ENCODE assay signal across 22 cellular contexts in the genomic region with DNA sequence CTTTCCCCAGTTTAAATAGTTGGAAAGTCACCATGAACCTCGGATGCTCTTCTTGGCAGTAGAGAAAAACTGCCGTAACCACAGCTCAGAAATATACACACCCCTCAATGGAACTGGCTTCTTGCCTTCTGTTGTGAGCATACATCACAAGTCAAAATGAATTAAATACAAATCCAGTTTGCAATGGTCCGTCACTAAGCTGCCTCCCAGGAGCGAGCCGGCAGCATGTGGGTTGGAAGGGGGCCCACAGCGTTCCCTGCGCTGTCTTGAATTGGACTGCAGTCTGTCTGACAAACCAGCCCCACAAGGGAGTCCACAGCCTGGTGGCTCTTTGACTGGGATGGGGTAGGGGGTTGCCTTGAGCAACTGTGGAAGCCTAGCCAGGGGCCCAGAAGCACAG. TPM values are rescaled to one million over a fixed set of nuclear protein-coding genes. Genes with fewer than 3 reads are reported as not detected.
DNase-seq lines count a peak whose midpoint lies in the region; ATAC-seq and TF ChIP-seq lines count a peak whose summit lies in the region.
"Had no signal": no experiment of that assay in that cellular context is flagged by ENCODE, and none has a peak within 500 bp of the region (broad histone marks: within the 10 kb centered on the region; RNA-seq: fewer than 3 reads in every experiment).

No MANE protein-coding gene starts in this region.

- no peaks in the 10 kb centered on the region for H3K79me2 ChIP-seq in fibroblast of lung (ENCODE audit: control insufficient read depth, insufficient read depth, low read length)

- no peak for TF ChIP-seq POLR2A in upper lobe of left lung (IDR thresholded peaks at IDR 0.05)

- peaks cover 2% of the 10 kb centered on the region for H3K27me3 ChIP-seq in fibroblast of lung (ENCODE audit: control insufficient read depth, insufficient read depth, low read length)
- H3K27me3 ChIP-seq in upper lobe of left lung = no peaks in the 10 kb centered on the region
- H3K27me3 ChIP-seq: Peyer's patch, tibial nerve had no signal

- no peak for TF ChIP-seq EP300 in upper lobe of left lung (IDR thresholded peaks at IDR 0.05)

- H3K9me3 ChIP-seq in SK-N-MC (ENCODE audit: low read depth, low read length) = no peaks in the 10 kb centered on the region
- H3K9me3 ChIP-seq in fibroblast of lung (ENCODE audit: control insufficient read depth, insufficient read depth, low read depth, low read length) = no peaks in the 10 kb centered on the region
- H3K9me3 ChIP-seq in upper lobe of left lung = no peaks in the 10 kb centered on the region
- H3K9me3 ChIP-seq: Peyer's patch, SK-N-SH, tibial nerve had no signal

- no peaks in the 10 kb centered on the region for H4K20me1 ChIP-seq in fibroblast of lung (ENCODE audit: control insufficient read depth, extremely low read depth, insufficient read depth, low read length)

- H3K4me2 ChIP-seq in fibroblast of lung (ENCODE audit: extremely low read depth, insufficient read depth, low read length) = no peak overlapping the region
- H3K4me2 ChIP-seq: SK-N-SH had no signal

- H3K36me3 ChIP-seq in SK-N-MC (ENCODE audit: insufficient read depth, low read length) (no peaks in the 10 kb centered on the region), fibroblast of lung (ENCODE audit: control insufficient read depth, insufficient read depth, low read length) (no peaks in the 10 kb centered on the region), upper lobe of left lung (peaks cover 0 to 3% (median 0%) of the 10 kb centered on the region in 4 donors)

- H3K4me3 ChIP-seq in SK-N-MC (no peak overlapping the region), fibroblast of lung (replicated peaks in 1 of 4; ENCODE audit: control extremely low read depth in 1 of 4, insufficient read depth in 1 of 4, low read depth in 3 of 4, low read length in 4 of 4) (no peak overlapping the region), retinal pigment epithelial cell (ENCODE audit: low read length) (no peak overlapping the region), upper lobe of left lung (no peak overlapping the region)
- H3K4me3 ChIP-seq: Peyer's patch, tibial nerve had no signal

- H3K27ac ChIP-seq in SK-N-MC = 0 out of 2 replicates have a peak overlapping the region, but pooled peaks have one; percentile 31
- H3K27ac ChIP-seq in fibroblast of lung (ENCODE audit: insufficient read depth, low read length) = no peak overlapping the region
- H3K27ac ChIP-seq in upper lobe of left lung = no peak overlapping the region
- H3K27ac ChIP-seq: foreskin keratinocyte, Peyer's patch, tibial nerve had no signal

- H3K9ac ChIP-seq in SK-N-MC (ENCODE audit: insufficient read length) = no peak overlapping the region
- H3K9ac ChIP-seq in fibroblast of lung (ENCODE audit: insufficient read depth, low read length) = no peak overlapping the region
- H3K9ac ChIP-seq: SK-N-SH had no signal

- WGBS in upper lobe of left lung, 2 donors = 69 to 87% methylated on average over 7 of the region's 7 CpGs

- H3K4me1 ChIP-seq in fibroblast of lung (ENCODE audit: control insufficient read depth, extremely low read depth, insufficient read depth, low read length) (no peaks in the 10 kb centered on the region), upper lobe of left lung (no peaks in the 10 kb centered on the region)
- H3K4me1 ChIP-seq: Peyer's patch had no signal

- DNase-seq in DMS79 treated with DMSO at 0.1 percent for 48 hours (lab: John Stamatoyannopoulos, UW) (peak; percentile 92), SK-N-MC (ENCODE audit: low read depth, low spot score) (no peak), fibroblast of lung (ENCODE audit: low read depth in 2 of 2) (peak; percentile 84 to 91), retinal pigment epithelial cell (ENCODE audit: low read depth) (peak; percentile 51), A172 (ENCODE audit: low spot score) (no peak), upper lobe of left lung (no peak)
- DNase-seq: activated naive CD8-positive, alpha-beta T cell treated with anti-CD3 and anti-CD28 coated beads, Interleukin-2, amount 50 U/mL, for 24 hours; Calu3; effector memory CD4-positive, alpha-beta T cell; foreskin keratinocyte; GF-D8; hippocampal formation; KG1; NCI-H1105 treated with DMSO at 0.1 percent for 48 hours; Peyer's patch; SK-N-SH; stimulated activated CD4-positive, alpha-beta T cell treated with anti-CD3 and anti-CD28 coated beads, Interleukin-15, amount 100 ng/mL, for 24 hours; T-helper 9 cell had no signal

- H2AFZ ChIP-seq in fibroblast of lung (ENCODE audit: low read length) = no peak overlapping the region

- TF ChIP-seq CTCF in fibroblast of lung (conservative IDR thresholded peaks at IDR 0.05 in 1 of 2, IDR thresholded peaks at IDR 0.05 in 1 of 2; ENCODE audit: low read depth in 1 of 2, low read length in 2 of 2) (no peak), retinal pigment epithelial cell (conservative IDR thresholded peaks at IDR 0.05; ENCODE audit: low read depth, low read length) (no peak), upper lobe of left lung (IDR thresholded peaks at IDR 0.05) (no peak)

- ATAC-seq in GM19463 (IDR thresholded peaks at IDR 0.05; ENCODE audit: unreplicated experiment) (no peak), upper lobe of left lung (ENCODE audit: low FRiP score in 2 of 2) (no peak)
- ATAC-seq: activated CD4-positive, CD25-positive, alpha-beta regulatory T cell treated with anti-CD3 and anti-CD28 coated beads, Interleukin-2, amount 50 U/mL, for 24 hours; activated naive CD8-positive, alpha-beta T cell treated with anti-CD3 and anti-CD28 coated beads, Interleukin-2, amount 50 U/mL, for 24 hours; foreskin keratinocyte; stimulated activated effector memory CD8-positive, alpha-beta T cell treated with anti-CD3 and anti-CD28 coated beads, Interleukin-12 subunit alpha, Interleukin-12 subunit beta, amount 100 ng/mL, for 72 hours had no signal

RNA-seq across cellular contexts. Expression of gene C11orf58, which starts 38.3 kb away (rescaled TPM):
- total RNA-seq in fibroblast of lung (183 and 224 TPM in 2 replicates), upper lobe of left lung (100 to 1,000 TPM in 5 of 6 donors, 10 to 100 TPM in 1; 99.9 to 179 (median 112) TPM)
- polyA plus RNA-seq in fibroblast of lung = 184 and 209 TPM in 2 replicates
- 227 and 255 TPM in 2 replicates for polyA plus RNA-seq in fibroblast of lung (2012)
- polyA minus RNA-seq in fibroblast of lung (ENCODE audit: low replicate concordance) = 8.9 and 28.8 TPM in 2 replicates
- total RNA-seq in A172 (2014; rRNA removed; shearing (Covaris generic)) = 290 and 301 TPM in 2 replicates

Comparison
In these comparisons a context has a peak if more than half of its experiments do, and no peak if none do; other contexts are left out.
1. DNase-seq: peak in DMS79 treated with DMSO at 0.1 percent for 48 hours (single experiment), fibroblast of lung (2 of 2) and retinal pigment epithelial cell (single experiment); none in SK-N-MC (single experiment), A172 (single experiment) and upper lobe of left lung (0 of 2).